In genomic region chr19:3198901-3199700, GRCh38 we compare ENCODE assay signal across 26 cellular contexts. TPM values are rescaled to one million over a fixed set of nuclear protein-coding genes. Genes with fewer than 3 reads are reported as not detected.
"Had no signal": no experiment of that assay in that cellular context is flagged by ENCODE, and none has a peak within 500 bp of the region (broad histone marks: within the 10 kb centered on the region; RNA-seq: fewer than 3 reads in every experiment).

No MANE protein-coding gene starts in this region.

- H3K27me3 ChIP-seq: MG63, Peyer's patch had no signal

- H3K36me3 ChIP-seq: MG63 had no signal

- ATAC-seq: activated T-helper 17 cell treated with anti-CD3 and anti-CD28 coated beads, Interleukin-2, amount 50 U/mL, for 72 hours; T-helper 17 cell had no signal

- DNase-seq: activated B cell treated with CpG ODN at 0.5 μM for 24 hours; activated CD4-positive, alpha-beta memory T cell treated with anti-CD3 and anti-CD28 coated beads for 36 hours; activated CD4-positive, alpha-beta T cell treated with anti-CD3 and anti-CD28 coated beads for 1 hour; activated CD4-positive, alpha-beta T cell treated with anti-CD3 and anti-CD28 coated beads, Interleukin-2, amount 10 ng/mL, durations not matched to agents 24 days and 14 days; activated gamma-delta T cell; activated naive CD4-positive, alpha-beta T cell treated with anti-CD3 and anti-CD28 coated beads for 36 hours; activated T-cell treated with anti-CD3 and anti-CD28 coated beads for 4 hours; activated T-cell treated with anti-CD3 and anti-CD28 coated beads, Interleukin-2, amount 50 U/mL, for 48 hours; amygdala; MG63; NCI-H1105; NCI-H1436; NCI-H1694 treated with DMSO at 0.1 percent for 48 hours; NCI-H2029 treated with DMSO at 0.1 percent for 48 hours; NCI-H345; NCI-H510A; NCI-H526 treated with DMSO at 0.1 percent for 48 hours; NCI-H82; OCI-M1; Peyer's patch; SHP77 treated with DMSO at 0.1 percent for 48 hours; T-helper 17 cell; T-helper 9 cell had no signal

- H3K9me3 ChIP-seq: MG63, Peyer's patch had no signal

- H3K4me1 ChIP-seq: Peyer's patch had no signal

- FAIRE-seq: astrocyte had no signal

- H3K4me3 ChIP-seq: MG63, Peyer's patch had no signal

- H3K27ac ChIP-seq: Peyer's patch had no signal

RNA-seq across cellular contexts. Expression of gene S1PR4, which starts 20.5 kb away (rescaled TPM):
- total RNA-seq: astrocyte, SK-MEL-5 had no signal

RNA-seq across cellular contexts. Expression of gene CELF5, which starts 25.4 kb away (rescaled TPM):
- total RNA-seq: activated B cell treated with CpG ODN at 0.5 μM for 24 hours; activated naive CD4-positive, alpha-beta T cell treated with anti-CD3 and anti-CD28 coated beads for 36 hours; Peyer's patch; SK-MEL-5 had no signal
